ENCODE assay signal across 21 cellular contexts in the genomic region with DNA sequence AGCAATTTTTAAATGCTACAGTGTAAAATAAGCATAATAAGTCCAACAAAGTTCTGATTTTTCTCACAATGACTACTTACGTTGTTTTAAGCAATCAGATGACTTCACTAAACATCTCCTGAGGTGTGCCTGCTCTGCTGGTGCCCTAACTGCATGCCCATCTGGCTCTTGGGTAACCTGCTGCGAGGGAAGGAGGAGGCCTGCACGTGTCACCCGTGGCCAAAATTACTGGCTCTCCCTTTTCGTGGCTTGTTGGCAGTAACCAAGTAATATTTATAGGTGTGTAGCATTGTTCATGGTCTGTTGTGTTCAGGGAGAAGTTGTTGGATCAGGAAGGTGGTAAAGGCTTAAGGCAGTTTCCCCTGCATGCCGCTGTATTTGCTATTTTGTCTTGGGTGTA.
"Had no signal": no experiment of that assay in that cellular context is flagged by ENCODE, and none has a peak within 500 bp of the region (broad histone marks: within the 10 kb centered on the region; RNA-seq: fewer than 3 reads in every experiment).

No MANE protein-coding gene starts in this region.

- H3K27me3 ChIP-seq: cardiac muscle cell, foreskin keratinocyte, ovary, upper lobe of right lung had no signal

- H3K9me3 Mint-ChIP-seq: activated naive CD4-positive, alpha-beta T cell treated with anti-CD3 and anti-CD28 coated beads, Interleukin-2, amount 50 U/mL, for 72 hours; activated T-cell treated with anti-CD3 and anti-CD28 coated beads, Interleukin-2, amount 50 U/mL, for 72 hours; effector memory CD8-positive, alpha-beta T cell; naive B cell; stimulated activated effector memory CD8-positive, alpha-beta T cell treated with anti-CD3 and anti-CD28 coated beads, Interleukin-12 subunit alpha, Interleukin-12 subunit beta, amount 100 ng/mL, for 72 hours had no signal

- H3K27ac ChIP-seq: cardiac muscle cell, epithelial cell of prostate, foreskin keratinocyte, ovary, psoas muscle, upper lobe of right lung had no signal

- H3K4me3 Mint-ChIP-seq: activated T-cell treated with anti-CD3 and anti-CD28 coated beads, Interleukin-2, amount 50 U/mL, for 72 hours; effector memory CD8-positive, alpha-beta T cell; naive B cell; stimulated activated effector memory CD8-positive, alpha-beta T cell treated with anti-CD3 and anti-CD28 coated beads, Interleukin-12 subunit alpha, Interleukin-12 subunit beta, amount 100 ng/mL, for 72 hours had no signal

- H3K36me3 ChIP-seq: cardiac muscle cell, ovary, upper lobe of right lung had no signal

- H3K36me3 Mint-ChIP-seq: activated naive CD4-positive, alpha-beta T cell treated with anti-CD3 and anti-CD28 coated beads, Interleukin-2, amount 50 U/mL, for 72 hours; naive B cell had no signal

- DNase-seq: activated effector memory CD4-positive, alpha-beta T cell treated with anti-CD3 and anti-CD28 coated beads, Interleukin-2, amount 50 U/mL, for 16 hours; activated T-cell treated with anti-CD3 and anti-CD28 coated beads, Interleukin-2, amount 50 U/mL, for 72 hours; amniotic stem cell; effector memory CD8-positive, alpha-beta T cell; foreskin keratinocyte; glutamatergic neuron; hypothalamus; islet precursor cell; mucosa of descending colon; naive B cell; ovary; psoas muscle; stimulated activated CD4-positive, alpha-beta T cell treated with anti-CD3 and anti-CD28 coated beads, Interleukin-4, amount 100 ng/mL, for 24 hours; T1000; upper lobe of right lung had no signal

- H3K4me3 ChIP-seq: cardiac muscle cell, mucosa of descending colon, ovary, psoas muscle, upper lobe of right lung had no signal

- H3K27me3 Mint-ChIP-seq: effector memory CD8-positive, alpha-beta T cell had no signal

- H3K4me1 ChIP-seq: foreskin keratinocyte had no signal

- H3K27ac Mint-ChIP-seq: activated naive CD4-positive, alpha-beta T cell treated with anti-CD3 and anti-CD28 coated beads, Interleukin-2, amount 50 U/mL, for 72 hours; activated T-cell treated with anti-CD3 and anti-CD28 coated beads, Interleukin-2, amount 50 U/mL, for 72 hours; effector memory CD8-positive, alpha-beta T cell; stimulated activated effector memory CD8-positive, alpha-beta T cell treated with anti-CD3 and anti-CD28 coated beads, Interleukin-12 subunit alpha, Interleukin-12 subunit beta, amount 100 ng/mL, for 72 hours had no signal

- ATAC-seq: activated naive CD4-positive, alpha-beta T cell treated with anti-CD3 and anti-CD28 coated beads, Interleukin-2, amount 50 U/mL, for 72 hours; activated T-cell treated with anti-CD3 and anti-CD28 coated beads, Interleukin-2, amount 50 U/mL, for 72 hours; effector memory CD8-positive, alpha-beta T cell; foreskin keratinocyte; left lobe of liver; mucosa of descending colon; psoas muscle; sciatic nerve; stimulated activated effector memory CD8-positive, alpha-beta T cell treated with anti-CD3 and anti-CD28 coated beads, Interleukin-12 subunit alpha, Interleukin-12 subunit beta, amount 100 ng/mL, for 72 hours; upper lobe of right lung had no signal

- H3K9me3 ChIP-seq: mucosa of descending colon, ovary, psoas muscle, upper lobe of right lung had no signal
